In the genomic region with DNA sequence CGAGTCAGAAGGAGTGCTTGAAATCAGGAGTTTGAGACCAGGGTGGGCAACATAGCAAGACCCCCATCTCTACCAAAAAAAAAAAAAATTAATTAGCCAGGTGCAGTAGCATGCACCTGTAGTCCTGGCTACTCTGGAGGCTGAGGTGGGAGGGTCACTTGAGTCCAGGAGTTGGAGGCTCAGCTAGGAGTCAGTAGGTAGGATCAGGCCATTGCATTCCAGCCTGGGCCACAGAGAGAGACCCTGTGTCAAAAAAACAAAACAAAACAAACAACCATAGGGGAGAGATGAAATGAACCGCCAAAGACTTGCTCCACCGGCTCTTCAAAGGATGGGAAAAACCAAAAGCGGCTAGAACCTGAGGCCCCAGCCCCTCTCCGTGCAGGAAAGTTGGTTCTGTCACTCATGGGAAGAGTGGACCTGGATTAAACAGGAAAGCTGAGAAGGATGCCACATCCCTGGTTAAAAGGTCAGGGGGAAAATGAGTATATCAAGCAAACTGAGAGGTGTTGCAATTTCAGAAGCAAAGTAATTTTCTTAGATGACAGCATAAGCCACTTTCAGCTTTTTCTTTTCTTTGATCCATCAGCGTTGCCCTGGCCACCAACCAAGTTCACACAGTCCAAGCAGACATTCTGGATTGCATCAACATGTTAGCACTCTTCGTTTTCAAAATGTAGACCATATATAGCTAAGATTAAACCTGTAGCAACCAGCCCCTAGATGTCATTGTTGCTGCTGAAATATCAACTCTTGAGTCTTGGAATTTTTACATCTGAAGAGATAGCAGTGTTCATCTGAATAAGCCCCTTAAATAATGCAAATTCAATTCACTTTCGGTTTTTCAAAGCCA, we compare ENCODE assay signal across 1 cellular context.
A peak's percentile ranks its signal among the peaks of the same experiment; 100 is the strongest.
TF ChIP-seq lines count a peak whose summit lies in the region.

No MANE protein-coding gene starts in this region.

TF ChIP-seq in HepG2, 621 proteins besides CTCF, POLR2A, EP300 and RAD21 (continued from another document and continues in another):
- TF ChIP-seq, protein P1, sequence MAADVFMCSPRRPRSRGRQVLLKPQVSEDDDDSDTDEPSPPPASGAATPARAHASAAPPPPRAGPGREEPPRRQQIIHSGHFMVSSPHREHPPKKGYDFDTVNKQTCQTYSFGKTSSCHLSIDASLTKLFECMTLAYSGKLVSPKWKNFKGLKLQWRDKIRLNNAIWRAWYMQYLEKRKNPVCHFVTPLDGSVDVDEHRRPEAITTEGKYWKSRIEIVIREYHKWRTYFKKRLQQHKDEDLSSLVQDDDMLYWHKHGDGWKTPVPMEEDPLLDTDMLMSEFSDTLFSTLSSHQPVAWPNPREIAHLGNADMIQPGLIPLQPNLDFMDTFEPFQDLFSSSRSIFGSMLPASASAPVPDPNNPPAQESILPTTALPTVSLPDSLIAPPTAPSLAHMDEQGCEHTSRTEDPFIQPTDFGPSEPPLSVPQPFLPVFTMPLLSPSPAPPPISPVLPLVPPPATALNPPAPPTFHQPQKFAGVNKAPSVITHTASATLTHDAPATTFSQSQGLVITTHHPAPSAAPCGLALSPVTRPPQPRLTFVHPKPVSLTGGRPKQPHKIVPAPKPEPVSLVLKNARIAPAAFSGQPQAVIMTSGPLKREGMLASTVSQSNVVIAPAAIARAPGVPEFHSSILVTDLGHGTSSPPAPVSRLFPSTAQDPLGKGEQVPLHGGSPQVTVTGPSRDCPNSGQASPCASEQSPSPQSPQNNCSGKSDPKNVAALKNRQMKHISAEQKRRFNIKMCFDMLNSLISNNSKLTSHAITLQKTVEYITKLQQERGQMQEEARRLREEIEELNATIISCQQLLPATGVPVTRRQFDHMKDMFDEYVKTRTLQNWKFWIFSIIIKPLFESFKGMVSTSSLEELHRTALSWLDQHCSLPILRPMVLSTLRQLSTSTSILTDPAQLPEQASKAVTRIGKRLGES (CRISPR knock-in tag; IDR thresholded peaks at IDR 0.05; ENCODE audit: borderline replicate concordance) = no peak
- TF ChIP-seq, protein P2, sequence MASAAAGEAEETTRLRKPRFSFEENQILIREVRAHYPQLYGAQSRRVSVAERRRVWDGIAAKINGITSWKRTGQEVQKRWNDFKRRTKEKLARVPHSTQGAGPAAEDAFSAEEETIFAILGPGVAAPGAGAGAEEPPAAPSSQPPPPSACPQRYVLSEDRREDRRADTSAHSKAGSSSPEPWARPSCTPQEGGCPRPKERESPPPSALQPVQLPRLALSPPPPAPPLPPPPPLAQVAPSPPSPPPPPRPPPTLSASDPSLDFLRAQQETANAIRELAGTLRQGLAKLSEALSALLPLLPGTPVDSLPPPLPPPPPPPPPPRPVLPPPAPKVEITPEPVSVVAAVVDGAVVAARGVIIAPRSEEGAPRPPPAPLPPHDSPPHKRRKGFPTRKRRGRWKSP (CRISPR knock-in tag; IDR thresholded peaks at IDR 0.05) = peak; percentile 27; the same call in 1 of the 2 replicates
- TF ChIP-seq NAIF1 (CRISPR knock-in tag; IDR thresholded peaks at IDR 0.05; ENCODE audit: borderline replicate concordance) = 0 out of 2 replicates have a peak, but pooled peaks have one; percentile 32
- no peak for TF ChIP-seq TBX3 (IDR thresholded peaks at IDR 0.05; ENCODE audit: borderline replicate concordance)
- peak; percentile 53 for TF ChIP-seq SALL1 (CRISPR knock-in tag; IDR thresholded peaks at IDR 0.05)
- TF ChIP-seq ZNF788 (CRISPR knock-in tag; IDR thresholded peaks at IDR 0.05; ENCODE audit: borderline replicate concordance) = no peak
- TF ChIP-seq RFX1 (IDR thresholded peaks at IDR 0.05) = peak; percentile 38; the same call in 1 of the 2 replicates
- TF ChIP-seq, protein P3, sequence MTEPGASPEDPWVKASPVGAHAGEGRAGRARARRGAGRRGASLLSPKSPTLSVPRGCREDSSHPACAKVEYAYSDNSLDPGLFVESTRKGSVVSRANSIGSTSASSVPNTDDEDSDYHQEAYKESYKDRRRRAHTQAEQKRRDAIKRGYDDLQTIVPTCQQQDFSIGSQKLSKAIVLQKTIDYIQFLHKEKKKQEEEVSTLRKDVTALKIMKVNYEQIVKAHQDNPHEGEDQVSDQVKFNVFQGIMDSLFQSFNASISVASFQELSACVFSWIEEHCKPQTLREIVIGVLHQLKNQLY (CRISPR knock-in tag; IDR thresholded peaks at IDR 0.05) = no peak
- no peak for TF ChIP-seq ARNT (IDR thresholded peaks at IDR 0.05)
- TF ChIP-seq RARA (CRISPR knock-in tag; IDR thresholded peaks at IDR 0.05) = peak; percentile 64; the same call in 1 of the 2 replicates
- peak; percentile 49; the same call in 1 of the 2 replicates for TF ChIP-seq ZMYM3 (CRISPR knock-in tag; IDR thresholded peaks at IDR 0.05)
- TF ChIP-seq, protein P4, sequence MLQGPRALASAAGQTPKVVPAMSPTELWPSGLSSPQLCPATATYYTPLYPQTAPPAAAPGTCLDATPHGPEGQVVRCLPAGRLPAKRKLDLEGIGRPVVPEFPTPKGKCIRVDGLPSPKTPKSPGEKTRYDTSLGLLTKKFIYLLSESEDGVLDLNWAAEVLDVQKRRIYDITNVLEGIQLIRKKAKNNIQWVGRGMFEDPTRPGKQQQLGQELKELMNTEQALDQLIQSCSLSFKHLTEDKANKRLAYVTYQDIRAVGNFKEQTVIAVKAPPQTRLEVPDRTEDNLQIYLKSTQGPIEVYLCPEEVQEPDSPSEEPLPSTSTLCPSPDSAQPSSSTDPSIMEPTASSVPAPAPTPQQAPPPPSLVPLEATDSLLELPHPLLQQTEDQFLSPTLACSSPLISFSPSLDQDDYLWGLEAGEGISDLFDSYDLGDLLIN (CRISPR knock-in tag; IDR thresholded peaks at IDR 0.05; ENCODE audit: borderline replicate concordance) = no peak
- peak; percentile 54 for TF ChIP-seq NR2F6 (IDR thresholded peaks at IDR 0.05)
- 0 out of 2 replicates have a peak, but pooled peaks have one; percentile 30 for TF ChIP-seq NR2F6 (CRISPR knock-in tag; IDR thresholded peaks at IDR 0.05)
- no peak; the same call in 1 of the 2 replicates for TF ChIP-seq REPIN1 (CRISPR knock-in tag; IDR thresholded peaks at IDR 0.05; ENCODE audit: borderline replicate concordance, low read depth)
- TF ChIP-seq SNAI1 (CRISPR knock-in tag; IDR thresholded peaks at IDR 0.05; ENCODE audit: borderline replicate concordance) = no peak
- TF ChIP-seq SOX6 (IDR thresholded peaks at IDR 0.05) = no peak
- TF ChIP-seq SOX6 (CRISPR knock-in tag; IDR thresholded peaks at IDR 0.05) = peak; percentile 58
- TF ChIP-seq, protein P5, sequence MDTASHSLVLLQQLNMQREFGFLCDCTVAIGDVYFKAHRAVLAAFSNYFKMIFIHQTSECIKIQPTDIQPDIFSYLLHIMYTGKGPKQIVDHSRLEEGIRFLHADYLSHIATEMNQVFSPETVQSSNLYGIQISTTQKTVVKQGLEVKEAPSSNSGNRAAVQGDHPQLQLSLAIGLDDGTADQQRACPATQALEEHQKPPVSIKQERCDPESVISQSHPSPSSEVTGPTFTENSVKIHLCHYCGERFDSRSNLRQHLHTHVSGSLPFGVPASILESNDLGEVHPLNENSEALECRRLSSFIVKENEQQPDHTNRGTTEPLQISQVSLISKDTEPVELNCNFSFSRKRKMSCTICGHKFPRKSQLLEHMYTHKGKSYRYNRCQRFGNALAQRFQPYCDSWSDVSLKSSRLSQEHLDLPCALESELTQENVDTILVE (CRISPR knock-in tag; IDR thresholded peaks at IDR 0.05) = no peak
- TF ChIP-seq, protein P6, sequence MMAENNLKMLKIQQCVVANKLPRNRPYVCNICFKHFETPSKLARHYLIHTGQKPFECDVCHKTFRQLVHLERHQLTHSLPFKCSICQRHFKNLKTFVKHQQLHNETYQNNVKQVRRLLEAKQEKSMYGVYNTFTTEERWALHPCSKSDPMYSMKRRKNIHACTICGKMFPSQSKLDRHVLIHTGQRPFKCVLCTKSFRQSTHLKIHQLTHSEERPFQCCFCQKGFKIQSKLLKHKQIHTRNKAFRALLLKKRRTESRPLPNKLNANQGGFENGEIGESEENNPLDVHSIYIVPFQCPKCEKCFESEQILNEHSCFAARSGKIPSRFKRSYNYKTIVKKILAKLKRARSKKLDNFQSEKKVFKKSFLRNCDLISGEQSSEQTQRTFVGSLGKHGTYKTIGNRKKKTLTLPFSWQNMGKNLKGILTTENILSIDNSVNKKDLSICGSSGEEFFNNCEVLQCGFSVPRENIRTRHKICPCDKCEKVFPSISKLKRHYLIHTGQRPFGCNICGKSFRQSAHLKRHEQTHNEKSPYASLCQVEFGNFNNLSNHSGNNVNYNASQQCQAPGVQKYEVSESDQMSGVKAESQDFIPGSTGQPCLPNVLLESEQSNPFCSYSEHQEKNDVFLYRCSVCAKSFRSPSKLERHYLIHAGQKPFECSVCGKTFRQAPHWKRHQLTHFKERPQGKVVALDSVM (CRISPR knock-in tag; IDR thresholded peaks at IDR 0.05) = peak; percentile 99
- TF ChIP-seq PHF21A (CRISPR knock-in tag; IDR thresholded peaks at IDR 0.05) = 0 out of 2 replicates have a peak, but pooled peaks have one; percentile 24
- TF ChIP-seq PLRG1 (conservative IDR thresholded peaks at IDR 0.05) = no peak
- no peak for TF ChIP-seq RAD51 (IDR thresholded peaks at IDR 0.05; ENCODE audit: borderline replicate concordance)
- TF ChIP-seq, protein P7, sequence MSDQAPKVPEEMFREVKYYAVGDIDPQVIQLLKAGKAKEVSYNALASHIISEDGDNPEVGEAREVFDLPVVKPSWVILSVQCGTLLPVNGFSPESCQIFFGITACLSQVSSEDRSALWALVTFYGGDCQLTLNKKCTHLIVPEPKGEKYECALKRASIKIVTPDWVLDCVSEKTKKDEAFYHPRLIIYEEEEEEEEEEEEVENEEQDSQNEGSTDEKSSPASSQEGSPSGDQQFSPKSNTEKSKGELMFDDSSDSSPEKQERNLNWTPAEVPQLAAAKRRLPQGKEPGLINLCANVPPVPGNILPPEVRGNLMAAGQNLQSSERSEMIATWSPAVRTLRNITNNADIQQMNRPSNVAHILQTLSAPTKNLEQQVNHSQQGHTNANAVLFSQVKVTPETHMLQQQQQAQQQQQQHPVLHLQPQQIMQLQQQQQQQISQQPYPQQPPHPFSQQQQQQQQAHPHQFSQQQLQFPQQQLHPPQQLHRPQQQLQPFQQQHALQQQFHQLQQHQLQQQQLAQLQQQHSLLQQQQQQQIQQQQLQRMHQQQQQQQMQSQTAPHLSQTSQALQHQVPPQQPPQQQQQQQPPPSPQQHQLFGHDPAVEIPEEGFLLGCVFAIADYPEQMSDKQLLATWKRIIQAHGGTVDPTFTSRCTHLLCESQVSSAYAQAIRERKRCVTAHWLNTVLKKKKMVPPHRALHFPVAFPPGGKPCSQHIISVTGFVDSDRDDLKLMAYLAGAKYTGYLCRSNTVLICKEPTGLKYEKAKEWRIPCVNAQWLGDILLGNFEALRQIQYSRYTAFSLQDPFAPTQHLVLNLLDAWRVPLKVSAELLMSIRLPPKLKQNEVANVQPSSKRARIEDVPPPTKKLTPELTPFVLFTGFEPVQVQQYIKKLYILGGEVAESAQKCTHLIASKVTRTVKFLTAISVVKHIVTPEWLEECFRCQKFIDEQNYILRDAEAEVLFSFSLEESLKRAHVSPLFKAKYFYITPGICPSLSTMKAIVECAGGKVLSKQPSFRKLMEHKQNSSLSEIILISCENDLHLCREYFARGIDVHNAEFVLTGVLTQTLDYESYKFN (CRISPR knock-in tag; conservative IDR thresholded peaks at IDR 0.05) = peak; percentile 73
- TF ChIP-seq, protein P8, sequence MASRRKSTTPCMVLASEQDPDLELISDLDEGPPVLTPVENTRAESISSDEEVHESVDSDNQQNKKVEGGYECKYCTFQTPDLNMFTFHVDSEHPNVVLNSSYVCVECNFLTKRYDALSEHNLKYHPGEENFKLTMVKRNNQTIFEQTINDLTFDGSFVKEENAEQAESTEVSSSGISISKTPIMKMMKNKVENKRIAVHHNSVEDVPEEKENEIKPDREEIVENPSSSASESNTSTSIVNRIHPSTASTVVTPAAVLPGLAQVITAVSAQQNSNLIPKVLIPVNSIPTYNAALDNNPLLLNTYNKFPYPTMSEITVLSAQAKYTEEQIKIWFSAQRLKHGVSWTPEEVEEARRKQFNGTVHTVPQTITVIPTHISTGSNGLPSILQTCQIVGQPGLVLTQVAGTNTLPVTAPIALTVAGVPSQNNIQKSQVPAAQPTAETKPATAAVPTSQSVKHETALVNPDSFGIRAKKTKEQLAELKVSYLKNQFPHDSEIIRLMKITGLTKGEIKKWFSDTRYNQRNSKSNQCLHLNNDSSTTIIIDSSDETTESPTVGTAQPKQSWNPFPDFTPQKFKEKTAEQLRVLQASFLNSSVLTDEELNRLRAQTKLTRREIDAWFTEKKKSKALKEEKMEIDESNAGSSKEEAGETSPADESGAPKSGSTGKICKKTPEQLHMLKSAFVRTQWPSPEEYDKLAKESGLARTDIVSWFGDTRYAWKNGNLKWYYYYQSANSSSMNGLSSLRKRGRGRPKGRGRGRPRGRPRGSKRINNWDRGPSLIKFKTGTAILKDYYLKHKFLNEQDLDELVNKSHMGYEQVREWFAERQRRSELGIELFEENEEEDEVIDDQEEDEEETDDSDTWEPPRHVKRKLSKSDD (CRISPR knock-in tag; IDR thresholded peaks at IDR 0.05; ENCODE audit: low read depth) = no peak
- TF ChIP-seq YEATS2 (CRISPR knock-in tag; IDR thresholded peaks at IDR 0.05; ENCODE audit: borderline replicate concordance) = no peak
- no peak for TF ChIP-seq ELF1 (CRISPR knock-in tag; IDR thresholded peaks at IDR 0.05)
- TF ChIP-seq HMGA1 (CRISPR knock-in tag; conservative IDR thresholded peaks at IDR 0.05) = no peak
- no peak for TF ChIP-seq ZNF547 (CRISPR knock-in tag; IDR thresholded peaks at IDR 0.05)
- TF ChIP-seq ZNF460 (CRISPR knock-in tag; IDR thresholded peaks at IDR 0.05; ENCODE audit: borderline replicate concordance) = no peak
- peak; percentile 59; the same call in 1 of the 2 replicates for TF ChIP-seq HMG20A (CRISPR knock-in tag; IDR thresholded peaks at IDR 0.05; ENCODE audit: borderline replicate concordance)
- 0 out of 2 replicates have a peak, but pooled peaks have one; percentile 23 for TF ChIP-seq KLF6 (CRISPR knock-in tag; IDR thresholded peaks at IDR 0.05)
- TF ChIP-seq RXRA (CRISPR knock-in tag; IDR thresholded peaks at IDR 0.05) = peak; percentile 19; the same call in 1 of the 2 replicates
- TF ChIP-seq KDM6A (CRISPR knock-in tag; IDR thresholded peaks at IDR 0.05; ENCODE audit: low read depth) = peak; percentile 32; the same call in 1 of the 2 replicates
- TF ChIP-seq ZNF138 (CRISPR knock-in tag; IDR thresholded peaks at IDR 0.05; ENCODE audit: low read depth) = no peak
- no peak for TF ChIP-seq ZNF83 (CRISPR knock-in tag; IDR thresholded peaks at IDR 0.05; ENCODE audit: borderline replicate concordance)
- TF ChIP-seq ZNF891 (CRISPR knock-in tag; IDR thresholded peaks at IDR 0.05) = no peak
- TF ChIP-seq ASH2L (IDR thresholded peaks at IDR 0.05; ENCODE audit: insufficient read length, low read depth, low read length) = peak; percentile 29
- peak; percentile 66; the same call in 1 of the 2 replicates for TF ChIP-seq GATAD2A (CRISPR knock-in tag; IDR thresholded peaks at IDR 0.05)
- no peak for TF ChIP-seq CHD2 (IDR thresholded peaks at IDR 0.05; ENCODE audit: low read depth, low read length)
- 0 out of 2 replicates have a peak, but pooled peaks have one; percentile 40 for TF ChIP-seq FOXO1 (CRISPR knock-in tag; IDR thresholded peaks at IDR 0.05)
- TF ChIP-seq, protein P9, sequence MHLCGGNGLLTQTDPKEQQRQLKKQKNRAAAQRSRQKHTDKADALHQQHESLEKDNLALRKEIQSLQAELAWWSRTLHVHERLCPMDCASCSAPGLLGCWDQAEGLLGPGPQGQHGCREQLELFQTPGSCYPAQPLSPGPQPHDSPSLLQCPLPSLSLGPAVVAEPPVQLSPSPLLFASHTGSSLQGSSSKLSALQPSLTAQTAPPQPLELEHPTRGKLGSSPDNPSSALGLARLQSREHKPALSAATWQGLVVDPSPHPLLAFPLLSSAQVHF (CRISPR knock-in tag; IDR thresholded peaks at IDR 0.05) = no peak
- TF ChIP-seq LCORL (IDR thresholded peaks at IDR 0.05) = no peak
- peak; percentile 33; the same call in 1 of the 2 replicates for TF ChIP-seq LCORL (CRISPR knock-in tag; IDR thresholded peaks at IDR 0.05)
- TF ChIP-seq ZNF121 (CRISPR knock-in tag; IDR thresholded peaks at IDR 0.05) = peak; percentile 92
- TF ChIP-seq ZNF292 (CRISPR knock-in tag; IDR thresholded peaks at IDR 0.05; ENCODE audit: borderline replicate concordance, low read depth) = peak; percentile 46; the same call in 1 of the 2 replicates
